ENCODE assay signal across 1 cellular context in the genomic region with DNA sequence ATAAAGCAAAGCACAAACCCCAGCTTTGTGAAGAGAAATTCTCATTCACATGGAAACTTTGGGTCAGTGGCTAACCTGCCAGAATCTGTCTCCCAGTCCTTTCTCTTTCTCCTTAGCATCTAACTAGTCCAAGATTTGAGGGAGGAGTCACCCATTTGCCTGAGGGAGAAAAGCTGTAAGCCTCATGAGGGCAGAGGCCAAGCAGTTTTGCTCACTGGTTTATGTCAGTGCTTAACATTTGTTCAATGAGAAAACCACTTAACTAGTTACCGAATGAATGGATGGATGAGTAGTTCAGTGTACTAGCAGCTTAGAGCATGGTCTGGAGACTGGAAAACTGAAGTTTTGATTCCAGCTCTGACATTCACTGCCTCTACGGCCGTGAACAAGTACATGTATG.
A peak's percentile ranks its signal among the peaks of the same experiment; 100 is the strongest.
TF ChIP-seq lines count a peak whose summit lies in the region.

No MANE protein-coding gene starts in this region.

TF ChIP-seq in GM12878, 131 proteins besides CTCF, POLR2A, EP300 and RAD21:
- no peak for TF ChIP-seq KLF5 (IDR thresholded peaks at IDR 0.05; ENCODE audit: partially characterized antibody)
- TF ChIP-seq, protein P1, sequence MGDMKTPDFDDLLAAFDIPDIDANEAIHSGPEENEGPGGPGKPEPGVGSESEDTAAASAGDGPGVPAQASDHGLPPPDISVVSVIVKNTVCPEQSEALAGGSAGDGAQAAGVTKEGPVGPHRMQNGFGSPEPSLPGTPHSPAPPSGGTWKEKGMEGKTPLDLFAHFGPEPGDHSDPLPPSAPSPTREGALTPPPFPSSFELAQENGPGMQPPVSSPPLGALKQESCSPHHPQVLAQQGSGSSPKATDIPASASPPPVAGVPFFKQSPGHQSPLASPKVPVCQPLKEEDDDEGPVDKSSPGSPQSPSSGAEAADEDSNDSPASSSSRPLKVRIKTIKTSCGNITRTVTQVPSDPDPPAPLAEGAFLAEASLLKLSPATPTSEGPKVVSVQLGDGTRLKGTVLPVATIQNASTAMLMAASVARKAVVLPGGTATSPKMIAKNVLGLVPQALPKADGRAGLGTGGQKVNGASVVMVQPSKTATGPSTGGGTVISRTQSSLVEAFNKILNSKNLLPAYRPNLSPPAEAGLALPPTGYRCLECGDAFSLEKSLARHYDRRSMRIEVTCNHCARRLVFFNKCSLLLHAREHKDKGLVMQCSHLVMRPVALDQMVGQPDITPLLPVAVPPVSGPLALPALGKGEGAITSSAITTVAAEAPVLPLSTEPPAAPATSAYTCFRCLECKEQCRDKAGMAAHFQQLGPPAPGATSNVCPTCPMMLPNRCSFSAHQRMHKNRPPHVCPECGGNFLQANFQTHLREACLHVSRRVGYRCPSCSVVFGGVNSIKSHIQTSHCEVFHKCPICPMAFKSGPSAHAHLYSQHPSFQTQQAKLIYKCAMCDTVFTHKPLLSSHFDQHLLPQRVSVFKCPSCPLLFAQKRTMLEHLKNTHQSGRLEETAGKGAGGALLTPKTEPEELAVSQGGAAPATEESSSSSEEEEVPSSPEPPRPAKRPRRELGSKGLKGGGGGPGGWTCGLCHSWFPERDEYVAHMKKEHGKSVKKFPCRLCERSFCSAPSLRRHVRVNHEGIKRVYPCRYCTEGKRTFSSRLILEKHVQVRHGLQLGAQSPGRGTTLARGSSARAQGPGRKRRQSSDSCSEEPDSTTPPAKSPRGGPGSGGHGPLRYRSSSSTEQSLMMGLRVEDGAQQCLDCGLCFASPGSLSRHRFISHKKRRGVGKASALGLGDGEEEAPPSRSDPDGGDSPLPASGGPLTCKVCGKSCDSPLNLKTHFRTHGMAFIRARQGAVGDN (IDR thresholded peaks at IDR 0.05): 0 out of 2 replicates have a peak, but pooled peaks have one; percentile 40
